9 cellular contexts compared by ENCODE assay signal in genomic region chr11:662689-663274, GRCh38. TPM values are rescaled to one million over a fixed set of nuclear protein-coding genes. Genes with fewer than 3 reads are reported as not detected.
DNase-seq lines count a peak whose midpoint lies in the region; ATAC-seq and TF ChIP-seq lines count a peak whose summit lies in the region.
"Had no signal": no experiment of that assay in that cellular context is flagged by ENCODE, and none has a peak within 500 bp of the region (broad histone marks: within the 10 kb centered on the region; RNA-seq: fewer than 3 reads in every experiment).

No MANE protein-coding gene starts in this region.

- no peak for TF ChIP-seq EP300 in upper lobe of left lung (IDR thresholded peaks at IDR 0.05)

- no peaks in the 10 kb centered on the region for H3K9me3 ChIP-seq in upper lobe of left lung

- peak; percentile 70 for DNase-seq in EH (ENCODE audit: low read depth)
- peak; percentile 47 to 57 for DNase-seq in Kasumi-1 (lab: John Stamatoyannopoulos, UW)
- peak; percentile 35 for DNase-seq in activated CD4-positive, alpha-beta T cell treated with anti-CD3 and anti-CD28 coated beads, Interleukin-2, amount 50 U/mL, for 1 hour
- peak; percentile 92 for DNase-seq in epidermal melanocyte (ENCODE audit: insufficient read length, low spot score)
- DNase-seq in myocyte (ENCODE audit: low read depth) = peak; percentile 61
- DNase-seq in upper lobe of left lung = peak in 1 of 2 donors; percentile 58

- peak; percentile 81 to 84 for ATAC-seq in upper lobe of left lung (ENCODE audit: low FRiP score in 2 of 2)
- ATAC-seq in HG02885 (IDR thresholded peaks at IDR 0.05; ENCODE audit: poor library complexity, unreplicated experiment) = no peak
- no peak for ATAC-seq in HG03039 (IDR thresholded peaks at IDR 0.05; ENCODE audit: unreplicated experiment)

- TF ChIP-seq CTCF in upper lobe of left lung (IDR thresholded peaks at IDR 0.05) = peak; percentile 55 to 87 (median 76)

- no peak overlapping the region for H3K27ac ChIP-seq in upper lobe of left lung

- H3K4me3 ChIP-seq in upper lobe of left lung = no peak overlapping the region

- no peak for TF ChIP-seq POLR2A in upper lobe of left lung (IDR thresholded peaks at IDR 0.05)

- H3K4me1 ChIP-seq in upper lobe of left lung = no peaks in the 10 kb centered on the region

- H3K27me3 ChIP-seq in upper lobe of left lung = no peaks in the 10 kb centered on the region

- H3K36me3 ChIP-seq in upper lobe of left lung = peaks cover 0 to 48% (median 27%) of the 10 kb centered on the region in 4 donors

- 53 to 63% methylated on average over 15 of the region's 15 CpGs for WGBS in upper lobe of left lung, 2 donors

RNA-seq across cellular contexts. Expression of gene DRD4, which starts 25.7 kb away (rescaled TPM):
- total RNA-seq in myocyte = not detected in 2 replicates
- polyA plus RNA-seq in myocyte (2012) = 0.72 TPM
- total RNA-seq in upper lobe of left lung = 1 to 10 TPM in 3 of 6 donors, under 1 TPM in 1, not detected in 2; 0.54 to 4.2 (median 1.5) TPM

RNA-seq across cellular contexts. Expression of gene DEAF1, which starts 32.2 kb away (rescaled TPM):
- total RNA-seq in myocyte = 22.5 and 35.8 TPM in 2 replicates
- 57.1 TPM for polyA plus RNA-seq in myocyte (2012)
- 10 to 100 TPM; 23.9 to 87.3 (median 35.6) TPM for total RNA-seq in upper lobe of left lung

RNA-seq across cellular contexts. Expression of gene TMEM80, which starts 32.8 kb away (rescaled TPM):
- total RNA-seq in myocyte (37.8 and 44.7 TPM in 2 replicates), upper lobe of left lung (10 to 100 TPM; 28.6 to 62.9 (median 36.1) TPM)
- polyA plus RNA-seq in myocyte (2012) = 43.8 TPM

RNA-seq across cellular contexts. Expression of gene SCT, which starts 35.8 kb away (rescaled TPM):
- total RNA-seq in myocyte = not detected in 2 replicates
- 0.40 TPM for polyA plus RNA-seq in myocyte (2012)
- total RNA-seq in upper lobe of left lung = under 1 TPM in 1 of 6 donors, not detected in 5; 0.72 TPM
- total RNA-seq: T-helper 1 cell treated with Interleukin-12 subunit alpha and Interleukin-12 subunit beta and Interleukin-4 antibody, amounts not matched to agents 30 ng/mL and 1 ng/mL, for 36 hours had no signal

RNA-seq across cellular contexts. Expression of gene CDHR5, which starts 38.0 kb away (rescaled TPM):
- total RNA-seq in myocyte = not detected in 2 replicates
- polyA plus RNA-seq in myocyte (2012) = 0.83 TPM
- total RNA-seq in upper lobe of left lung = under 1 TPM in 1 of 6 donors, not detected in 5; 0.40 TPM
- total RNA-seq: T-helper 1 cell treated with Interleukin-12 subunit alpha and Interleukin-12 subunit beta and Interleukin-4 antibody, amounts not matched to agents 30 ng/mL and 1 ng/mL, for 36 hours had no signal

Comparison
In these comparisons a context has a peak if more than half of its experiments do, and no peak if none do; other contexts are left out.
1. ATAC-seq: peak in upper lobe of left lung (2 of 2); none in HG02885 (single experiment) and HG03039 (single experiment).